ENCODE assay signal across 1 cellular context in the genomic region with DNA sequence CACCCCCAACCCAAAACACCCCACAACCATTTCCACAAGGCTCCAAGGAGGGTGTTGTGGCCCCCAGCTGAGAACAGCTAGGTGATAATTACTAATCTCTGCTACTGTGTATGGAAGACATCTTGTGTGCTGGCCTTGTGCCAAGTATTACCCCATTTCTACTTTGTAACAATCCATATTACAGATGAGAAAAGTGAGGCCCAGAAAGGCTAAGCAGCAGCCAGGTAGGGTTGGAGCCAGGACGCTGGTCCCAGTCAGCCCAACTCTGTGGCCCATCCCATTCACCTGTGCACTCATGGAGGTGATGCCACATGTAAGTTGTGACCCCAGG.
TF ChIP-seq lines count a peak whose summit lies in the region.

No MANE protein-coding gene starts in this region.

TF ChIP-seq in GM12878, 131 proteins besides CTCF, POLR2A, EP300 and RAD21:
- TF ChIP-seq MXI1 (IDR thresholded peaks at IDR 0.05; ENCODE audit: low read depth, low read length) (no peak), PML (IDR thresholded peaks at IDR 0.05; ENCODE audit: low read length) (no peak), YY1 (IDR thresholded peaks at IDR 0.05; ENCODE audit: low read depth, low read length) (no peak), RAD51 (IDR thresholded peaks at IDR 0.05) (no peak), CHD2 (IDR thresholded peaks at IDR 0.05; ENCODE audit: borderline replicate concordance, low read depth, low read length) (no peak), SMAD1 (IDR thresholded peaks at IDR 0.05; ENCODE audit: low read depth, partially characterized antibody) (no peak)
- TF ChIP-seq, protein P1, sequence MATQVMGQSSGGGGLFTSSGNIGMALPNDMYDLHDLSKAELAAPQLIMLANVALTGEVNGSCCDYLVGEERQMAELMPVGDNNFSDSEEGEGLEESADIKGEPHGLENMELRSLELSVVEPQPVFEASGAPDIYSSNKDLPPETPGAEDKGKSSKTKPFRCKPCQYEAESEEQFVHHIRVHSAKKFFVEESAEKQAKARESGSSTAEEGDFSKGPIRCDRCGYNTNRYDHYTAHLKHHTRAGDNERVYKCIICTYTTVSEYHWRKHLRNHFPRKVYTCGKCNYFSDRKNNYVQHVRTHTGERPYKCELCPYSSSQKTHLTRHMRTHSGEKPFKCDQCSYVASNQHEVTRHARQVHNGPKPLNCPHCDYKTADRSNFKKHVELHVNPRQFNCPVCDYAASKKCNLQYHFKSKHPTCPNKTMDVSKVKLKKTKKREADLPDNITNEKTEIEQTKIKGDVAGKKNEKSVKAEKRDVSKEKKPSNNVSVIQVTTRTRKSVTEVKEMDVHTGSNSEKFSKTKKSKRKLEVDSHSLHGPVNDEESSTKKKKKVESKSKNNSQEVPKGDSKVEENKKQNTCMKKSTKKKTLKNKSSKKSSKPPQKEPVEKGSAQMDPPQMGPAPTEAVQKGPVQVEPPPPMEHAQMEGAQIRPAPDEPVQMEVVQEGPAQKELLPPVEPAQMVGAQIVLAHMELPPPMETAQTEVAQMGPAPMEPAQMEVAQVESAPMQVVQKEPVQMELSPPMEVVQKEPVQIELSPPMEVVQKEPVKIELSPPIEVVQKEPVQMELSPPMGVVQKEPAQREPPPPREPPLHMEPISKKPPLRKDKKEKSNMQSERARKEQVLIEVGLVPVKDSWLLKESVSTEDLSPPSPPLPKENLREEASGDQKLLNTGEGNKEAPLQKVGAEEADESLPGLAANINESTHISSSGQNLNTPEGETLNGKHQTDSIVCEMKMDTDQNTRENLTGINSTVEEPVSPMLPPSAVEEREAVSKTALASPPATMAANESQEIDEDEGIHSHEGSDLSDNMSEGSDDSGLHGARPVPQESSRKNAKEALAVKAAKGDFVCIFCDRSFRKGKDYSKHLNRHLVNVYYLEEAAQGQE (IDR thresholded peaks at IDR 0.05; ENCODE audit: low read depth, low read length): no peak
- TF ChIP-seq, protein P2, sequence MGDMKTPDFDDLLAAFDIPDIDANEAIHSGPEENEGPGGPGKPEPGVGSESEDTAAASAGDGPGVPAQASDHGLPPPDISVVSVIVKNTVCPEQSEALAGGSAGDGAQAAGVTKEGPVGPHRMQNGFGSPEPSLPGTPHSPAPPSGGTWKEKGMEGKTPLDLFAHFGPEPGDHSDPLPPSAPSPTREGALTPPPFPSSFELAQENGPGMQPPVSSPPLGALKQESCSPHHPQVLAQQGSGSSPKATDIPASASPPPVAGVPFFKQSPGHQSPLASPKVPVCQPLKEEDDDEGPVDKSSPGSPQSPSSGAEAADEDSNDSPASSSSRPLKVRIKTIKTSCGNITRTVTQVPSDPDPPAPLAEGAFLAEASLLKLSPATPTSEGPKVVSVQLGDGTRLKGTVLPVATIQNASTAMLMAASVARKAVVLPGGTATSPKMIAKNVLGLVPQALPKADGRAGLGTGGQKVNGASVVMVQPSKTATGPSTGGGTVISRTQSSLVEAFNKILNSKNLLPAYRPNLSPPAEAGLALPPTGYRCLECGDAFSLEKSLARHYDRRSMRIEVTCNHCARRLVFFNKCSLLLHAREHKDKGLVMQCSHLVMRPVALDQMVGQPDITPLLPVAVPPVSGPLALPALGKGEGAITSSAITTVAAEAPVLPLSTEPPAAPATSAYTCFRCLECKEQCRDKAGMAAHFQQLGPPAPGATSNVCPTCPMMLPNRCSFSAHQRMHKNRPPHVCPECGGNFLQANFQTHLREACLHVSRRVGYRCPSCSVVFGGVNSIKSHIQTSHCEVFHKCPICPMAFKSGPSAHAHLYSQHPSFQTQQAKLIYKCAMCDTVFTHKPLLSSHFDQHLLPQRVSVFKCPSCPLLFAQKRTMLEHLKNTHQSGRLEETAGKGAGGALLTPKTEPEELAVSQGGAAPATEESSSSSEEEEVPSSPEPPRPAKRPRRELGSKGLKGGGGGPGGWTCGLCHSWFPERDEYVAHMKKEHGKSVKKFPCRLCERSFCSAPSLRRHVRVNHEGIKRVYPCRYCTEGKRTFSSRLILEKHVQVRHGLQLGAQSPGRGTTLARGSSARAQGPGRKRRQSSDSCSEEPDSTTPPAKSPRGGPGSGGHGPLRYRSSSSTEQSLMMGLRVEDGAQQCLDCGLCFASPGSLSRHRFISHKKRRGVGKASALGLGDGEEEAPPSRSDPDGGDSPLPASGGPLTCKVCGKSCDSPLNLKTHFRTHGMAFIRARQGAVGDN (IDR thresholded peaks at IDR 0.05): no peak
